19 cellular contexts compared by ENCODE assay signal in genomic region chr2:219539295-219539788, GRCh38. TPM values are rescaled to one million over a fixed set of nuclear protein-coding genes. Genes with fewer than 3 reads are reported as not detected.
DNase-seq lines count a peak whose midpoint lies in the region; ATAC-seq and TF ChIP-seq lines count a peak whose summit lies in the region.
"Had no signal": no experiment of that assay in that cellular context is flagged by ENCODE, and none has a peak within 500 bp of the region (broad histone marks: within the 10 kb centered on the region; RNA-seq: fewer than 3 reads in every experiment).

No MANE protein-coding gene starts in this region.

- POLR2A ChIA-PET in activated CD4-positive, alpha-beta T cell treated with anti-CD3 and anti-CD28 coated beads, Interleukin-2, amount 10 ng/mL, durations not matched to agents 7 days and 5 days (lab: Charles Lee): no interaction called here

- H3K36me3 ChIP-seq in left ventricle myocardium inferior: peaks cover 32% of the 10 kb centered on the region

- no peak overlapping the region for H3K4me3 Mint-ChIP-seq in activated CD4-positive, alpha-beta T cell treated with anti-CD3 and anti-CD28 coated beads, Interleukin-2, amount 10 ng/mL, durations not matched to agents 7 days and 5 days

- DNase-seq in left ventricle myocardium inferior (no peak), Right ventricle myocardium inferior (ENCODE audit: missing footprints) (no peak), dorsolateral prefrontal cortex (no peak)
- no peak for DNase-seq in activated CD4-positive, alpha-beta T cell treated with anti-CD3 and anti-CD28 coated beads, Interleukin-2, amount 10 ng/mL, durations not matched to agents 7 days and 5 days
- DNase-seq: 8988T, DMS79 treated with DMSO at 0.1 percent for 48 hours, MM.1S, NCI-H1092, NCI-H1436 treated with DMSO at 0.1 percent for 48 hours, NCI-H2029, NCI-H345, NCI-H526 had no signal

- H3K4me1 Mint-ChIP-seq in activated CD4-positive, alpha-beta T cell treated with anti-CD3 and anti-CD28 coated beads, Interleukin-2, amount 10 ng/mL, durations not matched to agents 7 days and 5 days: peaks cover 19% of the 10 kb centered on the region

- H3K27ac ChIP-seq in left ventricle myocardium inferior (replicated peaks): peak overlapping the region; percentile 33
- peak overlapping the region in 32 of 59 donors; percentile 2 to 79 (median 44) for H3K27ac ChIP-seq in dorsolateral prefrontal cortex
- peak overlapping the region; percentile 17 for H3K27ac ChIP-seq in temporal lobe (ENCODE audit: low read depth, low read length)

- no peaks in the 10 kb centered on the region for H3K36me3 Mint-ChIP-seq in activated CD4-positive, alpha-beta T cell treated with anti-CD3 and anti-CD28 coated beads, Interleukin-2, amount 10 ng/mL, durations not matched to agents 7 days and 5 days (ENCODE audit: low read depth)

- ATAC-seq in Right ventricle myocardium inferior (no peak), GM18909 (IDR thresholded peaks at IDR 0.05; ENCODE audit: poor library complexity, unreplicated experiment) (no peak)

- peaks cover 50% of the 10 kb centered on the region for H3K4me1 ChIP-seq in left ventricle myocardium inferior

- H3K4me3 ChIP-seq in left ventricle myocardium inferior (no peak overlapping the region), dorsolateral prefrontal cortex (no peak overlapping the region)

- H3K27ac Mint-ChIP-seq in activated CD4-positive, alpha-beta T cell treated with anti-CD3 and anti-CD28 coated beads, Interleukin-2, amount 10 ng/mL, durations not matched to agents 7 days and 5 days: no peak overlapping the region

- TF ChIP-seq CTCF in left ventricle myocardium inferior (IDR thresholded peaks at IDR 0.05; ENCODE audit: borderline replicate concordance) (no peak), dorsolateral prefrontal cortex (IDR thresholded peaks at IDR 0.05 in 54 of 56, conservative IDR thresholded peaks at IDR 0.05 in 2 of 56; ENCODE audit: low read depth in 1 of 56, partially characterized antibody in 56 of 56) (no peak)

- no peaks in the 10 kb centered on the region for H3K9me3 Mint-ChIP-seq in activated CD4-positive, alpha-beta T cell treated with anti-CD3 and anti-CD28 coated beads, Interleukin-2, amount 10 ng/mL, durations not matched to agents 7 days and 5 days

- H3K9me3 ChIP-seq in left ventricle myocardium inferior (replicated peaks): no peaks in the 10 kb centered on the region

- H3K27me3 ChIP-seq in left ventricle myocardium inferior (ENCODE audit: low read depth) (peaks cover 55% of the 10 kb centered on the region), dorsolateral prefrontal cortex (no peaks in the 10 kb centered on the region)

- CTCF ChIA-PET in activated CD4-positive, alpha-beta T cell treated with anti-CD3 and anti-CD28 coated beads, Interleukin-2, amount 10 ng/mL, durations not matched to agents 7 days and 5 days (lab: Charles Lee): interaction anchor here (0.9 to 7.3 kb wide), 6 partner anchors 12 to 136 kb away, joined by 3 to 79 read pairs (median 14); partner anchors contain the start of gene GMPPA

- peaks cover 1% of the 10 kb centered on the region for H3K27me3 Mint-ChIP-seq in activated CD4-positive, alpha-beta T cell treated with anti-CD3 and anti-CD28 coated beads, Interleukin-2, amount 10 ng/mL, durations not matched to agents 7 days and 5 days

- intact Hi-C loops in left ventricle myocardium inferior (cut with micrococcal nuclease): no loop called here
- intact Hi-C loops in Right ventricle myocardium inferior (cut with DNase I): no loop called here
- intact Hi-C loops in dorsolateral prefrontal cortex (cut with DNase I): loop anchor here (10.0 kb wide), 2 partner anchors 235 to 375 kb away; partner anchors contain the start of genes NHEJ1 (in 1 of the 2) and PTPRN (in 1 of the 2)

RNA-seq across cellular contexts. Expression of gene CHPF, which starts 4.3 kb away (rescaled TPM):
- total RNA-seq in left ventricle myocardium inferior (104 TPM), Right ventricle myocardium inferior (92.2 TPM), dorsolateral prefrontal cortex (10 to 100 TPM; 28.8 to 59.4 (median 41.7) TPM), temporal lobe (32.5 TPM)
- 1 to 10 TPM; 6.4 to 7.8 TPM for total RNA-seq in activated CD4-positive, alpha-beta T cell treated with anti-CD3 and anti-CD28 coated beads, Interleukin-2, amount 10 ng/mL, durations not matched to agents 7 days and 5 days

RNA-seq across cellular contexts. Expression of gene TMEM198, which starts 4.5 kb away (rescaled TPM):
- 2.5 TPM for total RNA-seq in left ventricle myocardium inferior
- total RNA-seq in Right ventricle myocardium inferior: 2.7 TPM
- 10 to 100 TPM in 116 of 120 experiments, 1 to 10 TPM in 4; 8.5 to 24.9 (median 16.0) TPM for total RNA-seq in dorsolateral prefrontal cortex
- total RNA-seq in temporal lobe: 11.1 TPM
- total RNA-seq in activated CD4-positive, alpha-beta T cell treated with anti-CD3 and anti-CD28 coated beads, Interleukin-2, amount 10 ng/mL, durations not matched to agents 7 days and 5 days: under 1 TPM; 0.44 to 0.69 TPM

RNA-seq across cellular contexts. Expression of gene ASIC4, which starts 25.1 kb away (rescaled TPM):
- total RNA-seq in left ventricle myocardium inferior (not detected), Right ventricle myocardium inferior (not detected), dorsolateral prefrontal cortex (10 to 100 TPM in 7 of 120 experiments, 1 to 10 TPM in 113; 2.8 to 14.2 (median 6.5) TPM), temporal lobe (3.4 TPM)
- not detected for total RNA-seq in activated CD4-positive, alpha-beta T cell treated with anti-CD3 and anti-CD28 coated beads, Interleukin-2, amount 10 ng/mL, durations not matched to agents 7 days and 5 days
- total RNA-seq: G401, H4, LHCN-M2, SK-MEL-5 had no signal

RNA-seq across cellular contexts. Expression of gene OBSL1, which starts 32.0 kb away (rescaled TPM):
- total RNA-seq in left ventricle myocardium inferior (208 TPM), Right ventricle myocardium inferior (158 TPM), dorsolateral prefrontal cortex (100 to 1,000 TPM in 54 of 120 experiments, 10 to 100 TPM in 66; 54.9 to 144 (median 98.1) TPM), temporal lobe (48.4 TPM)
- not detected for total RNA-seq in activated CD4-positive, alpha-beta T cell treated with anti-CD3 and anti-CD28 coated beads, Interleukin-2, amount 10 ng/mL, durations not matched to agents 7 days and 5 days

RNA-seq across cellular contexts. Expression of gene INHA, which starts 32.8 kb away (rescaled TPM):
- total RNA-seq in left ventricle myocardium inferior: 2.4 TPM
- 1.9 TPM for total RNA-seq in Right ventricle myocardium inferior
- 1 to 10 TPM in 111 of 120 experiments, under 1 TPM in 8, not detected in 1; 0.54 to 6.4 (median 2.5) TPM for total RNA-seq in dorsolateral prefrontal cortex
- total RNA-seq in temporal lobe: not detected
- not detected for total RNA-seq in activated CD4-positive, alpha-beta T cell treated with anti-CD3 and anti-CD28 coated beads, Interleukin-2, amount 10 ng/mL, durations not matched to agents 7 days and 5 days
- total RNA-seq: HT-29, LHCN-M2 had no signal

Comparison
In these comparisons a context has a peak if more than half of its experiments do, and no peak if none do; other contexts are left out.
1. intact Hi-C loops: an anchor here in dorsolateral prefrontal cortex (10.0 kb wide); none called in left ventricle myocardium inferior and Right ventricle myocardium inferior.